Comparison of ENCODE assay signal across 11 cellular contexts in genomic region chr4:148030486-148030885, GRCh38.
DNase-seq lines count a peak whose midpoint lies in the region; ATAC-seq, FAIRE-seq and TF ChIP-seq lines count a peak whose summit lies in the region.
"Had no signal": no experiment of that assay in that cellular context is flagged by ENCODE, and none has a peak within 500 bp of the region (broad histone marks: within the 10 kb centered on the region; RNA-seq: fewer than 3 reads in every experiment).

No MANE protein-coding gene starts in this region.

- no peak overlapping the region for H2AK5ac ChIP-seq in mesendoderm (ENCODE audit: low read length)

- POLR2A ChIA-PET in BJ (lab: Charles Lee) (no interaction called here), HEK293 (lab: Yijun Ruan, JAX) (no interaction called here), K562 (lab: Yijun Ruan, JAX) (interaction anchor here (0.6 to 0.9 kb wide), 2 partner anchors 23 to 47 kb away, joined by 3 read pairs; no protein-coding TSS in a partner anchor)

- H3K18ac ChIP-seq in mesendoderm (ENCODE audit: low read length) = peak overlapping the region; percentile 18

- H3K4me1 ChIP-seq in HEK293 (ENCODE audit: control insufficient read depth, insufficient read depth, low read length) (peaks cover 2% of the 10 kb centered on the region; the same call in 1 of the 2 replicates), K562 (replicated peaks in 1 of 2; ENCODE audit: control insufficient read depth in 2 of 2, insufficient read depth in 2 of 2, low read length in 2 of 2) (no peaks in the 10 kb centered on the region), mesendoderm (ENCODE audit: control insufficient read depth, low read depth, low read length) (peaks cover 2% of the 10 kb centered on the region), prostate gland (replicated peaks) (no peaks in the 10 kb centered on the region)

- H3K4me2 ChIP-seq in K562 (ENCODE audit: insufficient read depth, low read length) = no peak overlapping the region
- no peak overlapping the region for H3K4me2 ChIP-seq in mesendoderm (ENCODE audit: low read length)

- H3K79me2 ChIP-seq in K562 (ENCODE audit: control insufficient read depth, insufficient read depth, low read length) = no peaks in the 10 kb centered on the region
- no peaks in the 10 kb centered on the region for H3K79me2 ChIP-seq in mesendoderm (ENCODE audit: control insufficient read depth, insufficient read depth, low read length)

- no peak for TF ChIP-seq EP300 in K562 (IDR thresholded peaks at IDR 0.05; ENCODE audit: low read length)

- peak; percentile 43 for DNase-seq in BJ (ENCODE audit: low read depth)
- DNase-seq in K562 (ENCODE audit: extremely low read depth in 1 of 4, low spot score in 3 of 4) = no peak
- no peak for DNase-seq in mesendoderm
- no peak for DNase-seq in brain microvascular endothelial cell
- DNase-seq in activated effector memory CD4-positive, alpha-beta T cell treated with Interleukin-2 at 50 U/mL for 16 hours = no peak
- no peak for DNase-seq in NCI-H526 treated with DMSO at 0.1 percent for 48 hours (lab: John Stamatoyannopoulos, UW)
- no peak for DNase-seq in prostate gland (ENCODE audit: low spot score)
- DNase-seq: mucosa of descending colon, NCI-H446 treated with DMSO at 0.1 percent for 48 hours, thyroid gland had no signal

- TF ChIP-seq CTCF in BJ (IDR thresholded peaks at IDR 0.05; ENCODE audit: insufficient read depth, low read depth, low read length) (no peak), HEK293 (tag by site-specific recombination; IDR thresholded peaks at IDR 0.05) (no peak), K562 (IDR thresholded peaks at IDR 0.05 in 2 of 3, conservative IDR thresholded peaks at IDR 0.05 in 1 of 3; ENCODE audit: insufficient read depth in 2 of 3, low read depth in 1 of 3, low read length in 3 of 3) (no peak), brain microvascular endothelial cell (IDR thresholded peaks at IDR 0.05; ENCODE audit: low read depth, low read length, missing control alignments) (no peak), prostate gland (IDR thresholded peaks at IDR 0.05) (no peak)

- intact Hi-C loops in K562 (cut with micrococcal nuclease) (no loop called here), prostate gland (cut with DNase I) (no loop called here)

- in situ Hi-C loops in K562 (cut with MboI) (no loop called here), brain microvascular endothelial cell (cut with HindIII; ENCODE audit: low pct_ligation_motif_present, low sequenced_read_pairs) (no loop called here)

- no peaks in the 10 kb centered on the region for H3K9me3 ChIP-seq in HEK293 (ENCODE audit: control insufficient read depth, insufficient read depth, low read depth, low read length)
- no peaks in the 10 kb centered on the region for H3K9me3 ChIP-seq in K562 (replicated peaks; ENCODE audit: control insufficient read depth, insufficient read depth, low read depth, low read length)
- no peaks in the 10 kb centered on the region for H3K9me3 ChIP-seq in prostate gland
- H3K9me3 ChIP-seq: mucosa of descending colon, thyroid gland had no signal

- no peak overlapping the region for H3K4ac ChIP-seq in mesendoderm (ENCODE audit: low read depth, low read length)

- no peaks in the 10 kb centered on the region for H3K79me1 ChIP-seq in mesendoderm (ENCODE audit: low read length)

- no peak overlapping the region for H3K56ac ChIP-seq in mesendoderm (ENCODE audit: low read length)

- TF ChIP-seq POLR2A in K562 (conservative IDR thresholded peaks at IDR 0.05) (no peak), prostate gland (IDR thresholded peaks at IDR 0.05) (no peak)

- H2AFZ ChIP-seq in K562 (ENCODE audit: low read depth, low read length) = no peak overlapping the region

- no peaks in the 10 kb centered on the region for H3K9me1 ChIP-seq in K562 (ENCODE audit: control insufficient read depth, insufficient read depth, low read length)

- CTCF ChIA-PET in BJ (lab: Yijun Ruan, JAX) (interaction anchor here (0.9 kb wide), 1 partner anchor 11 kb away, joined by 5 read pairs; no protein-coding TSS in a partner anchor), HEK293 (lab: Yijun Ruan, JAX) (no interaction called here), K562 (lab: Yijun Ruan, JAX; ENCODE audit: low intra/inter-chr PET ratio) (no interaction called here)

- no peak overlapping the region for H2BK5ac ChIP-seq in mesendoderm (ENCODE audit: low read length)

- no peak for FAIRE-seq in K562 (lab: Jason Lieb, UNC)

- no TSS peak for BruUV-seq in K562 (replicated peaks; lab: Mats Ljungman, UMichigan)

- no peaks in the 10 kb centered on the region; the same call in 1 of the 2 replicates for H3K36me3 ChIP-seq in BJ (ENCODE audit: control insufficient read depth, insufficient read depth, low read length)
- H3K36me3 ChIP-seq in HEK293 (ENCODE audit: control insufficient read depth in 2 of 2, insufficient read depth in 1 of 2, low read length in 2 of 2) = no peaks in the 10 kb centered on the region
- H3K36me3 ChIP-seq in K562 (ENCODE audit: control insufficient read depth, insufficient read depth, low read length) = no peaks in the 10 kb centered on the region
- no peaks in the 10 kb centered on the region for H3K36me3 ChIP-seq in mesendoderm (ENCODE audit: control insufficient read depth, insufficient read depth, low read length)
- no peaks in the 10 kb centered on the region for H3K36me3 ChIP-seq in brain microvascular endothelial cell (replicated peaks)
- H3K36me3 ChIP-seq in prostate gland = no peaks in the 10 kb centered on the region
- H3K36me3 ChIP-seq: thyroid gland had no signal

- no peak overlapping the region for H3K27ac ChIP-seq in HEK293 (ENCODE audit: extremely low read depth, low read depth, low read length)
- no peak overlapping the region for H3K27ac ChIP-seq in K562 (ENCODE audit: extremely low read depth, low read depth, low read length)
- H3K27ac ChIP-seq in mesendoderm (ENCODE audit: low read depth, low read length) = no peak overlapping the region
- H3K27ac ChIP-seq in brain microvascular endothelial cell = no peak overlapping the region
- no peak overlapping the region for H3K27ac ChIP-seq in prostate gland
- H3K27ac ChIP-seq: thyroid gland had no signal

- H2BK120ac ChIP-seq in mesendoderm (ENCODE audit: low read depth, low read length) = no peak overlapping the region

- H4K8ac ChIP-seq in mesendoderm (ENCODE audit: low read depth, low read length) = no peak overlapping the region

- H3K23ac ChIP-seq in mesendoderm (ENCODE audit: low read length) = no peak overlapping the region

- no peaks in the 10 kb centered on the region for H3K27me3 ChIP-seq in BJ (ENCODE audit: control insufficient read depth, insufficient read depth, low read length)
- no peaks in the 10 kb centered on the region for H3K27me3 ChIP-seq in K562 (ENCODE audit: control insufficient read depth in 2 of 2, insufficient read depth in 2 of 2, low read length in 2 of 2)
- H3K27me3 ChIP-seq in mesendoderm (ENCODE audit: insufficient read depth, low read length, poor library complexity) = no peaks in the 10 kb centered on the region
- H3K27me3 ChIP-seq in brain microvascular endothelial cell (replicated peaks) = no peaks in the 10 kb centered on the region
- H3K27me3 ChIP-seq in prostate gland (replicated peaks; ENCODE audit: insufficient read depth) = no peaks in the 10 kb centered on the region
- H3K27me3 ChIP-seq: thyroid gland had no signal

- TF ChIP-seq RAD21 in K562 (CRISPR knock-in tag; conservative IDR thresholded peaks at IDR 0.05 in 1 of 2, IDR thresholded peaks at IDR 0.05 in 1 of 2) = no peak

- H3K4me3 ChIP-seq in BJ (ENCODE audit: low read depth, low read length) (no peak overlapping the region), HEK293 (ENCODE audit: low read depth, low read length) (no peak overlapping the region), K562 (no peak overlapping the region), mesendoderm (ENCODE audit: low read length) (no peak overlapping the region), brain microvascular endothelial cell (ENCODE audit: low read depth, low read length) (no peak overlapping the region), prostate gland (no peak overlapping the region)
- H3K4me3 ChIP-seq: mucosa of descending colon, thyroid gland had no signal

- H4K5ac ChIP-seq in mesendoderm (ENCODE audit: low read length) = no peak overlapping the region

- H4K20me1 ChIP-seq in K562 (replicated peaks; ENCODE audit: control insufficient read depth, insufficient read depth, low read length) = no peaks in the 10 kb centered on the region

- H2BK15ac ChIP-seq in mesendoderm (replicated peaks; ENCODE audit: low read depth) = no peak overlapping the region

- H3K9ac ChIP-seq in K562 (ENCODE audit: insufficient read depth in 1 of 2, low read depth in 2 of 2, low read length in 2 of 2) = no peak overlapping the region
- no peak overlapping the region for H3K9ac ChIP-seq in mesendoderm (ENCODE audit: low read length)

- ATAC-seq in K562 = no peak
- ATAC-seq: mucosa of descending colon had no signal

TF ChIP-seq in HEK293, 187 proteins besides CTCF, POLR2A, EP300 and RAD21 (continues in another document):
- TF ChIP-seq ZNF48 (tag by site-specific recombination; IDR thresholded peaks at IDR 0.05) (no peak), ZBTB17 (tag by site-specific recombination; IDR thresholded peaks at IDR 0.05) (peak; percentile 28; the same call in 1 of the 2 replicates), GLI2 (tag by site-specific recombination; IDR thresholded peaks at IDR 0.05; ENCODE audit: borderline replicate concordance, low read depth) (no peak), TRIM28 (IDR thresholded peaks at IDR 0.05; ENCODE audit: borderline replicate concordance, low read length) (no peak), ZNF596 (tag by site-specific recombination; IDR thresholded peaks at IDR 0.05) (no peak), KLF7 (tag by site-specific recombination; IDR thresholded peaks at IDR 0.05; ENCODE audit: borderline replicate concordance) (no peak), SCRT2 (tag by site-specific recombination; IDR thresholded peaks at IDR 0.05) (peak; percentile 74)

TF ChIP-seq in K562, 482 proteins besides CTCF, POLR2A, EP300 and RAD21 (continues in another document):
- no peak for TF ChIP-seq ZNF239 (CRISPR knock-in tag; IDR thresholded peaks at IDR 0.05)
- TF ChIP-seq ZNF436 (CRISPR knock-in tag; IDR thresholded peaks at IDR 0.05) = no peak
- 0 out of 2 replicates have a peak, but pooled peaks have one; percentile 79 for TF ChIP-seq ATF4 (CRISPR knock-in tag; IDR thresholded peaks at IDR 0.05)
- 0 out of 2 replicates have a peak, but pooled peaks have one; percentile 33 for TF ChIP-seq ZNF584 (CRISPR knock-in tag; IDR thresholded peaks at IDR 0.05; ENCODE audit: low read depth)
